In the genomic region with DNA sequence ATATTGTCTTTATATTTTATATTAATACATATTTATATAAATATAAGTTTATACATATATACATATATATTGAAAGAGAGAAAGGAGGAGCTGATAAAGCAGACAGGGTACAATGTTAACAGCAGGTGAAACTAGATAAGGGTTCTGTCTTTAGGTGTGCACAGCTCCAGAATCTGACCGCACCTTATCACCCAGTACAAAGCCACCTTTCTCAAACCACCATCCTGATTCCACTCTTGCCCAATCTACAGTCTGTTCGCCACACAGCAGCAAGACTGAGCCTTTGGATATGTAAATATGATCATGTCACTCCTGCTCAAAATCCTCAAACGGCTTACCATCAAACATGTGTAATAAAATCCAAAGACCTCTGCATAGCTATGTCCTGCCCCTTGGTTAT, we compare ENCODE assay signal across 31 cellular contexts.
"Had no signal": no experiment of that assay in that cellular context is flagged by ENCODE, and none has a peak within 500 bp of the region (broad histone marks: within the 10 kb centered on the region; RNA-seq: fewer than 3 reads in every experiment).

No MANE protein-coding gene starts in this region.

- H2AFZ ChIP-seq: hepatocyte had no signal

- H3K27ac ChIP-seq: ascending aorta, breast epithelium, cardiac muscle cell, colonic mucosa, epithelial cell of prostate, esophagus squamous epithelium, gastroesophageal sphincter, heart right ventricle, hepatocyte had no signal

- H3K36me3 Mint-ChIP-seq: activated naive CD4-positive, alpha-beta T cell treated with anti-CD3 and anti-CD28 coated beads, Interleukin-2, amount 50 U/mL, for 24 hours; activated naive CD8-positive, alpha-beta T cell treated with anti-CD3 and anti-CD28 coated beads, Interleukin-2, amount 10 ng/mL, durations not matched to agents 7 days and 5 days; brain had no signal

- H3K27me3 ChIP-seq: ascending aorta, breast epithelium, cardiac muscle cell, colonic mucosa, esophagus squamous epithelium, gastroesophageal sphincter, heart right ventricle, hepatocyte had no signal

- H3K4me1 Mint-ChIP-seq: activated naive CD4-positive, alpha-beta T cell treated with anti-CD3 and anti-CD28 coated beads, Interleukin-2, amount 50 U/mL, for 24 hours; activated naive CD8-positive, alpha-beta T cell treated with anti-CD3 and anti-CD28 coated beads, Interleukin-2, amount 10 ng/mL, durations not matched to agents 7 days and 5 days; activated T-helper 17 cell treated with anti-CD3 and anti-CD28 coated beads, Interleukin-2, amount 50 U/mL, for 72 hours; brain; T-helper 17 cell had no signal

- H3K9me3 ChIP-seq: ascending aorta, breast epithelium, colonic mucosa, esophagus squamous epithelium, gastroesophageal sphincter, heart right ventricle had no signal

- H3K27me3 Mint-ChIP-seq: brain had no signal

- DNase-seq: activated CD4-positive, alpha-beta T cell treated with anti-CD3 and anti-CD28 coated beads for 48 hours; activated CD4-positive, alpha-beta T cell treated with anti-CD3 and anti-CD28 coated beads, Interleukin-2, amount 50 U/mL, for 1 hour; activated CD4-positive, alpha-beta T cell treated with anti-CD3 and anti-CD28 coated beads, Interleukin-2, amount 50 U/mL, for 48 hours; activated CD8-positive, alpha-beta memory T cell treated with anti-CD3 and anti-CD28 coated beads for 24 hours; activated CD8-positive, alpha-beta T cell treated with anti-CD3 and anti-CD28 coated beads for 36 hours; activated effector memory CD4-positive, alpha-beta T cell treated with Interleukin-2 at 50 U/mL for 16 hours; activated gamma-delta T cell treated with Interleukin-2 at 50 U/mL for 16 hours; activated naive CD4-positive, alpha-beta T cell treated with anti-CD3 and anti-CD28 coated beads for 36 hours; activated naive CD8-positive, alpha-beta T cell treated with anti-CD3 and anti-CD28 coated beads, Interleukin-2, amount 10 ng/mL, durations not matched to agents 7 days and 5 days; activated T-cell treated with anti-CD3 and anti-CD28 coated beads, Interleukin-2, amount 50 U/mL, for 4 hours; central memory CD4-positive, alpha-beta T cell; cerebellar nuclear complex; colonic mucosa; effector CD8-positive, alpha-beta T cell; esophagus squamous epithelium; foreskin melanocyte; heart right ventricle; T-helper 17 cell; T1000 had no signal

- H3K4me1 ChIP-seq: ascending aorta, breast epithelium, colonic mucosa, esophagus squamous epithelium, gastroesophageal sphincter, heart right ventricle had no signal

- H3K4me3 ChIP-seq: ascending aorta, breast epithelium, cardiac muscle cell, colonic mucosa, esophagus squamous epithelium, gastroesophageal sphincter, heart right ventricle, hepatocyte had no signal

- H3K36me3 ChIP-seq: ascending aorta, breast epithelium, cardiac muscle cell, colonic mucosa, esophagus squamous epithelium, gastroesophageal sphincter, heart right ventricle had no signal

- FAIRE-seq: endothelial cell of umbilical vein had no signal

- H3K4me3 Mint-ChIP-seq: activated CD8-positive, alpha-beta T cell treated with anti-CD3 and anti-CD28 coated beads for 36 hours; activated naive CD4-positive, alpha-beta T cell treated with anti-CD3 and anti-CD28 coated beads for 36 hours; activated naive CD4-positive, alpha-beta T cell treated with anti-CD3 and anti-CD28 coated beads, Interleukin-2, amount 50 U/mL, for 24 hours; activated naive CD8-positive, alpha-beta T cell treated with anti-CD3 and anti-CD28 coated beads, Interleukin-2, amount 10 ng/mL, durations not matched to agents 7 days and 5 days; activated T-cell treated with anti-CD3 and anti-CD28 coated beads, Interleukin-2, amount 50 U/mL, for 4 hours; activated T-helper 17 cell treated with anti-CD3 and anti-CD28 coated beads, Interleukin-2, amount 50 U/mL, for 72 hours; brain; T-helper 17 cell; T-helper 2 cell treated with Interferon-gamma antibody and Interleukin-4, amounts not matched to agents 5 μg/mL and 100 μg/mL, for 36 hours had no signal

- H3K27ac Mint-ChIP-seq: activated CD8-positive, alpha-beta T cell treated with anti-CD3 and anti-CD28 coated beads for 36 hours; activated naive CD4-positive, alpha-beta T cell treated with anti-CD3 and anti-CD28 coated beads for 36 hours; activated naive CD4-positive, alpha-beta T cell treated with anti-CD3 and anti-CD28 coated beads, Interleukin-2, amount 50 U/mL, for 24 hours; activated naive CD8-positive, alpha-beta T cell treated with anti-CD3 and anti-CD28 coated beads, Interleukin-2, amount 10 ng/mL, durations not matched to agents 7 days and 5 days; activated T-helper 17 cell treated with anti-CD3 and anti-CD28 coated beads, Interleukin-2, amount 50 U/mL, for 72 hours; brain; T-helper 17 cell; T-helper 2 cell treated with Interferon-gamma antibody and Interleukin-4, amounts not matched to agents 5 μg/mL and 100 μg/mL, for 36 hours had no signal

- ATAC-seq: activated CD4-positive, CD25-positive, alpha-beta regulatory T cell treated with anti-CD3 and anti-CD28 coated beads, Interleukin-2, amount 50 U/mL, for 24 hours; activated CD8-positive, alpha-beta T cell treated with anti-CD3 and anti-CD28 coated beads for 36 hours; activated T-cell treated with anti-CD3 and anti-CD28 coated beads, Interleukin-2, amount 50 U/mL, for 4 hours; activated T-helper 17 cell treated with anti-CD3 and anti-CD28 coated beads, Interleukin-2, amount 50 U/mL, for 72 hours; gastroesophageal sphincter; heart right ventricle; T-helper 17 cell had no signal

- H3K9me3 Mint-ChIP-seq: activated CD8-positive, alpha-beta T cell treated with anti-CD3 and anti-CD28 coated beads for 36 hours; activated naive CD4-positive, alpha-beta T cell treated with anti-CD3 and anti-CD28 coated beads for 36 hours; activated naive CD4-positive, alpha-beta T cell treated with anti-CD3 and anti-CD28 coated beads, Interleukin-2, amount 50 U/mL, for 24 hours; activated naive CD8-positive, alpha-beta T cell treated with anti-CD3 and anti-CD28 coated beads, Interleukin-2, amount 10 ng/mL, durations not matched to agents 7 days and 5 days; activated T-cell treated with anti-CD3 and anti-CD28 coated beads, Interleukin-2, amount 50 U/mL, for 4 hours; activated T-helper 17 cell treated with anti-CD3 and anti-CD28 coated beads, Interleukin-2, amount 50 U/mL, for 72 hours; T-helper 2 cell treated with Interferon-gamma antibody and Interleukin-4, amounts not matched to agents 5 μg/mL and 100 μg/mL, for 36 hours had no signal

- H3K79me2 ChIP-seq: hepatocyte had no signal

- H3K4me2 ChIP-seq: hepatocyte had no signal
